In genomic region chr17:40500190-40500589, GRCh38 we compare ENCODE assay signal across 2 cellular contexts.
TF ChIP-seq lines count a peak whose summit lies in the region.

No MANE protein-coding gene starts in this region.

TF ChIP-seq in SK-N-SH, 30 proteins besides CTCF, POLR2A, EP300 and RAD21 (continued from another document):
- TF ChIP-seq NRF1 (IDR thresholded peaks at IDR 0.05; ENCODE audit: low read depth, low read length) (no peak), MEF2A (IDR thresholded peaks at IDR 0.05; ENCODE audit: borderline replicate concordance, low read depth) (no peak), JUND (IDR thresholded peaks at IDR 0.05) (no peak), TAF1 (IDR thresholded peaks at IDR 0.05; ENCODE audit: borderline replicate concordance, low read depth, low read length) (no peak), SMC3 (IDR thresholded peaks at IDR 0.05; ENCODE audit: low read depth, low read length) (no peak), CHD2 (IDR thresholded peaks at IDR 0.05; ENCODE audit: low read length, partially characterized antibody) (no peak), YY1 (IDR thresholded peaks at IDR 0.05; ENCODE audit: low read depth) (no peak), USF2 (IDR thresholded peaks at IDR 0.05; ENCODE audit: borderline replicate concordance, low read depth, low read length) (no peak), MAX (IDR thresholded peaks at IDR 0.05; ENCODE audit: low read depth) (no peak), SIN3A (IDR thresholded peaks at IDR 0.05; ENCODE audit: borderline replicate concordance, low read depth, low read length) (no peak), POLR2AphosphoS5 (IDR thresholded peaks at IDR 0.05; ENCODE audit: low read depth, low read length) (no peak), RFX5 (IDR thresholded peaks at IDR 0.05; ENCODE audit: low read length) (no peak)

TF ChIP-seq in SK-N-SH treated with all-trans-retinoic acid at 6 μM for 48 hours, 23 proteins besides CTCF, POLR2A, EP300 and RAD21:
- TF ChIP-seq TSHZ2 (CRISPR knock-in tag; IDR thresholded peaks at IDR 0.05) = no peak
- TF ChIP-seq BACH2 (CRISPR knock-in tag; IDR thresholded peaks at IDR 0.05; ENCODE audit: borderline replicate concordance) = no peak
- no peak for TF ChIP-seq CSDC2 (CRISPR knock-in tag; IDR thresholded peaks at IDR 0.05)
- TF ChIP-seq PATZ1 (CRISPR knock-in tag; IDR thresholded peaks at IDR 0.05; ENCODE audit: borderline replicate concordance) = no peak
- no peak for TF ChIP-seq OSR1 (CRISPR knock-in tag; IDR thresholded peaks at IDR 0.05)
- TF ChIP-seq RARB (CRISPR knock-in tag; IDR thresholded peaks at IDR 0.05) = no peak
- TF ChIP-seq TCF4 (CRISPR knock-in tag; IDR thresholded peaks at IDR 0.05; ENCODE audit: borderline replicate concordance) = no peak
- no peak for TF ChIP-seq ZNF70 (CRISPR knock-in tag; IDR thresholded peaks at IDR 0.05)
- TF ChIP-seq PPARA (CRISPR knock-in tag; IDR thresholded peaks at IDR 0.05; ENCODE audit: borderline replicate concordance) = no peak
- no peak for TF ChIP-seq ZNF8 (CRISPR knock-in tag; IDR thresholded peaks at IDR 0.05)
- TF ChIP-seq GLIS3 (CRISPR knock-in tag; IDR thresholded peaks at IDR 0.05) = no peak
- no peak for TF ChIP-seq POU6F1 (CRISPR knock-in tag; IDR thresholded peaks at IDR 0.05; ENCODE audit: borderline replicate concordance, low read depth)
- no peak for TF ChIP-seq ZC3H10 (CRISPR knock-in tag; IDR thresholded peaks at IDR 0.05)
- TF ChIP-seq TOX (CRISPR knock-in tag; IDR thresholded peaks at IDR 0.05; ENCODE audit: borderline replicate concordance) = no peak
- TF ChIP-seq ISL1 (CRISPR knock-in tag; IDR thresholded peaks at IDR 0.05) = no peak
- TF ChIP-seq ARNTL (CRISPR knock-in tag; IDR thresholded peaks at IDR 0.05; ENCODE audit: borderline replicate concordance, low read depth) = no peak
TF ChIP-seq in SK-N-SH treated with all-trans-retinoic acid at 6 μM for 48 hours: peak in this region for 0.
